In genomic region chr1:223147858-223148257, GRCh38 we compare ENCODE assay signal across 25 cellular contexts.
"Had no signal": no experiment of that assay in that cellular context is flagged by ENCODE, and none has a peak within 500 bp of the region (broad histone marks: within the 10 kb centered on the region; RNA-seq: fewer than 3 reads in every experiment).

No MANE protein-coding gene starts in this region.

- DNase-seq: activated CD4-positive, alpha-beta T cell treated with anti-CD3 and anti-CD28 coated beads for 48 hours; activated CD4-positive, alpha-beta T cell treated with anti-CD3 and anti-CD28 coated beads, Interleukin-2, amount 50 U/mL, for 48 hours; activated CD4-positive, CD25-positive, alpha-beta regulatory T cell treated with anti-CD3 and anti-CD28 coated beads, Interleukin-2, amount 50 U/mL, for 72 hours; activated CD8-positive, alpha-beta memory T cell treated with anti-CD3 and anti-CD28 coated beads for 24 hours; activated effector memory CD4-positive, alpha-beta T cell treated with anti-CD3 and anti-CD28 coated beads, Interleukin-2, amount 50 U/mL, for 16 hours; activated naive CD4-positive, alpha-beta T cell treated with Interleukin-2 at 50 U/mL for 16 hours; activated naive CD8-positive, alpha-beta T cell treated with anti-CD3 and anti-CD28 coated beads, Interleukin-2, amount 50 U/mL, for 24 hours; activated T-cell treated with anti-CD3 and anti-CD28 coated beads, Interleukin-2, amount 50 U/mL, for 4 hours; amniotic stem cell; body of pancreas; central memory CD4-positive, alpha-beta T cell; NCI-H1092 treated with DMSO at 0.1 percent for 48 hours; NCI-H1436; NCI-H1930; NCI-H345; NCI-H526; NCI-H774; PC-3; SHP77 treated with DMSO at 0.1 percent for 48 hours; T-helper 17 cell; T-helper 9 cell had no signal

- H3K27ac Mint-ChIP-seq: activated naive CD4-positive, alpha-beta T cell treated with anti-CD3 and anti-CD28 coated beads, Interleukin-2, amount 50 U/mL, for 72 hours; activated naive CD8-positive, alpha-beta T cell treated with anti-CD3 and anti-CD28 coated beads, Interleukin-2, amount 50 U/mL, for 24 hours; T-helper 17 cell; WTC11 had no signal

- H3K36me3 Mint-ChIP-seq: activated naive CD4-positive, alpha-beta T cell treated with anti-CD3 and anti-CD28 coated beads, Interleukin-2, amount 50 U/mL, for 72 hours; WTC11 had no signal

- H3K4me3 Mint-ChIP-seq: activated naive CD8-positive, alpha-beta T cell treated with anti-CD3 and anti-CD28 coated beads, Interleukin-2, amount 50 U/mL, for 24 hours; activated T-cell treated with anti-CD3 and anti-CD28 coated beads, Interleukin-2, amount 50 U/mL, for 4 hours; T-helper 17 cell; WTC11 had no signal

- H3K36me3 ChIP-seq: ascending aorta had no signal

- H3K4me2 ChIP-seq: KMS-11 had no signal

- H3K27me3 ChIP-seq: ascending aorta, body of pancreas had no signal

- ATAC-seq: activated naive CD4-positive, alpha-beta T cell treated with anti-CD3 and anti-CD28 coated beads, Interleukin-2, amount 50 U/mL, for 72 hours; activated naive CD8-positive, alpha-beta T cell treated with anti-CD3 and anti-CD28 coated beads, Interleukin-2, amount 50 U/mL, for 24 hours; activated T-cell treated with anti-CD3 and anti-CD28 coated beads, Interleukin-2, amount 50 U/mL, for 4 hours; body of pancreas; PC-3; T-helper 17 cell; WTC11 had no signal

- H3K4me3 ChIP-seq: ascending aorta, body of pancreas had no signal

- H3K9me3 ChIP-seq: body of pancreas had no signal

- H3K27me3 Mint-ChIP-seq: activated naive CD8-positive, alpha-beta T cell treated with anti-CD3 and anti-CD28 coated beads, Interleukin-2, amount 50 U/mL, for 24 hours had no signal

- H3K27ac ChIP-seq: ascending aorta, body of pancreas, KMS-11 had no signal

- H3K9ac ChIP-seq: KMS-11 had no signal
